ENCODE assay signal across 16 cellular contexts in genomic region chr10:129887986-129888783, GRCh38.
"Had no signal": no experiment of that assay in that cellular context is flagged by ENCODE, and none has a peak within 500 bp of the region (broad histone marks: within the 10 kb centered on the region; RNA-seq: fewer than 3 reads in every experiment).

No MANE protein-coding gene starts in this region.

- H3K27ac ChIP-seq: left lung, ovary, skin epidermis, suprapubic skin, thoracic aorta, tibial artery, upper lobe of right lung had no signal

- H3K36me3 Mint-ChIP-seq: memory B cell; naive thymus-derived CD4-positive, alpha-beta T cell; natural killer cell treated with Interleukin-12 subunit alpha and Interleukin-12 subunit beta and Interleukin-15 and Interleukin-18, amount 100 ng/mL, for 72 hours; stimulated activated effector memory CD8-positive, alpha-beta T cell treated with anti-CD3 and anti-CD28 coated beads, Interleukin-12 subunit alpha, Interleukin-12 subunit beta, amount 100 ng/mL, for 72 hours had no signal

- H3K27ac Mint-ChIP-seq: memory B cell; naive thymus-derived CD4-positive, alpha-beta T cell; natural killer cell treated with Interleukin-12 subunit alpha and Interleukin-12 subunit beta and Interleukin-15 and Interleukin-18, amount 100 ng/mL, for 72 hours; stimulated activated effector memory CD8-positive, alpha-beta T cell treated with anti-CD3 and anti-CD28 coated beads, Interleukin-12 subunit alpha, Interleukin-12 subunit beta, amount 100 ng/mL, for 72 hours; stimulated activated naive CD8-positive, alpha-beta T cell treated with anti-CD3 and anti-CD28 coated beads, Interleukin-15, Interleukin-2, amounts not matched to agents 100 ng/mL and 50 ng/mL, for 24 hours had no signal

- H3K4me1 Mint-ChIP-seq: memory B cell; naive thymus-derived CD4-positive, alpha-beta T cell; stimulated activated effector memory CD8-positive, alpha-beta T cell treated with anti-CD3 and anti-CD28 coated beads, Interleukin-12 subunit alpha, Interleukin-12 subunit beta, amount 100 ng/mL, for 72 hours had no signal

- H3K27me3 ChIP-seq: ovary, suprapubic skin, tibial artery had no signal

- H3K27me3 Mint-ChIP-seq: natural killer cell treated with Interleukin-12 subunit alpha and Interleukin-12 subunit beta and Interleukin-15 and Interleukin-18, amount 100 ng/mL, for 72 hours; stimulated activated naive CD8-positive, alpha-beta T cell treated with anti-CD3 and anti-CD28 coated beads, Interleukin-15, Interleukin-2, amounts not matched to agents 100 ng/mL and 50 ng/mL, for 24 hours had no signal

- H3K4me3 Mint-ChIP-seq: memory B cell; naive thymus-derived CD4-positive, alpha-beta T cell; natural killer cell treated with Interleukin-12 subunit alpha and Interleukin-12 subunit beta and Interleukin-15 and Interleukin-18, amount 100 ng/mL, for 72 hours; neural crest cell; stimulated activated effector memory CD8-positive, alpha-beta T cell treated with anti-CD3 and anti-CD28 coated beads, Interleukin-12 subunit alpha, Interleukin-12 subunit beta, amount 100 ng/mL, for 72 hours; stimulated activated naive CD8-positive, alpha-beta T cell treated with anti-CD3 and anti-CD28 coated beads, Interleukin-15, Interleukin-2, amounts not matched to agents 100 ng/mL and 50 ng/mL, for 24 hours had no signal

- H3K4me1 ChIP-seq: left lung, suprapubic skin, tibial artery, upper lobe of right lung had no signal

- DNase-seq: hippocampal formation, midbrain, tibial artery, upper lobe of right lung had no signal

- H3K36me3 ChIP-seq: left lung, ovary, suprapubic skin, thoracic aorta, tibial artery, upper lobe of right lung had no signal

- H3K9me3 ChIP-seq: left lung, mucosa of descending colon, ovary, suprapubic skin, thoracic aorta, tibial artery, upper lobe of right lung had no signal

- H3K9me3 Mint-ChIP-seq: memory B cell; naive thymus-derived CD4-positive, alpha-beta T cell; natural killer cell treated with Interleukin-12 subunit alpha and Interleukin-12 subunit beta and Interleukin-15 and Interleukin-18, amount 100 ng/mL, for 72 hours; neural crest cell; stimulated activated effector memory CD8-positive, alpha-beta T cell treated with anti-CD3 and anti-CD28 coated beads, Interleukin-12 subunit alpha, Interleukin-12 subunit beta, amount 100 ng/mL, for 72 hours; stimulated activated naive CD8-positive, alpha-beta T cell treated with anti-CD3 and anti-CD28 coated beads, Interleukin-15, Interleukin-2, amounts not matched to agents 100 ng/mL and 50 ng/mL, for 24 hours had no signal

- H3K4me3 ChIP-seq: left lung, mucosa of descending colon, ovary, skin epidermis, suprapubic skin, thoracic aorta, tibial artery, upper lobe of right lung had no signal
